ENCODE assay signal across 9 cellular contexts in the genomic region with DNA sequence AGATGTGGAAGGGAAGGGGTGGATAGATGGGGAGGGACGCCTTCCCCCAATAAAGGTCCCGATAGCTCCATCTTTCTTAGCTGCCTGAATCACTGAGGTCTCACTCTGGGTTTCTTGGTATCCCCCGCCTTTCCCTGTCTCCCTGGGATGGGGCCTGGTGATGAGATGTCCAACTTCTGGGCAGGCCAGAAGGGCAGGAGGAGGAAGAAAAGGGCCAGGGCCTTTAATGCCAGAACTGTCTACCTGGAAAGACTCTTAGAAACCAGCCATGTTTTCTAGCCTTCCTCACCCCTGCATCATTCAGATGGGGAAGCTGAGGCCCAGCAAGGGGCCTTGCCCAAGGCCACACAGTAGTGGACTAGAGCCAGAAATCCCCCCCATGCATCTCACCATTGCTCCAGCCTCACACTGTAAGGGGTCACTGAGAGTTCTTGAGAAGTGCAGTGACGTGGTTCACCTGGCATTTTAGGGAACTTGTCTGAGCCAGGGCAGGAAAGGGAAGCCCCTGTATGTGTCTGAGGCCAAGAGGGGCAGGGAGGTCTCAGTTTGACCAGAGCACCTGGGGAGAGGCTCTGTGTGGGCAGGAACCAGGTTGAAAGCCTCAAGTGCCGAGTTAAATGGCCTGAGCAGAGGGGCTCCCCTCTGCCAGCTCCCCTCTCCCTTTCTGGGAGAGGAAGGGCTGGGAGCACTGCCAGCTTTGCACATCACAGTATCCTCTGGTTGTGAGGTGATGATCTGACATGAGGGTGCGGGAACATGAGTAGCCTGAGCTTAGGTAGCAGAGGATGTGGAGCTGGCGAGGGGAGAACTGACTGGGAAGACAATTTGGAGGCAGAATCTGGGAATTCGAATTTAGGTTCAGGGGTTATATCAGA. TPM values are rescaled to one million over a fixed set of nuclear protein-coding genes. Genes with fewer than 3 reads are reported as not detected.
A peak's percentile ranks its signal among the peaks of the same experiment; 100 is the strongest.
DNase-seq lines count a peak whose midpoint lies in the region; ATAC-seq and TF ChIP-seq lines count a peak whose summit lies in the region.
"Had no signal": no experiment of that assay in that cellular context is flagged by ENCODE, and none has a peak within 500 bp of the region (broad histone marks: within the 10 kb centered on the region; RNA-seq: fewer than 3 reads in every experiment).

No MANE protein-coding gene starts in this region.

- ATAC-seq in GM21381 (IDR thresholded peaks at IDR 0.05; ENCODE audit: unreplicated experiment) = no peak

- peaks cover 28% of the 10 kb centered on the region for H3K4me1 Mint-ChIP-seq in Caco-2 (ENCODE audit: low read depth, unreplicated experiment)

- CTCF ChIA-PET in Caco-2 (lab: Charles Lee) = interaction anchor here (1.6 to 2.2 kb wide), 3 partner anchors 13 to 38 kb away, joined by 4 to 14 read pairs (median 8); a partner anchor contains a TSS

- H3K27ac ChIP-seq in prostate gland = peak overlapping the region; percentile 66 to 85
- no peak overlapping the region for H3K27ac ChIP-seq in effector memory CD4-positive, alpha-beta T cell (ENCODE audit: insufficient read depth, low read length, poor library complexity, severe bottlenecking)

- no TSS peak for BruUV-seq in Caco-2 (replicated peaks; lab: Mats Ljungman, UMichigan)

- no peak overlapping the region for H3K4me3 Mint-ChIP-seq in Caco-2 (ENCODE audit: unreplicated experiment)

- peak overlapping the region; percentile 50 for H3K9ac ChIP-seq in NT2/D1 (ENCODE audit: insufficient read length, low read depth)

- H3K4me3 ChIP-seq in Caco-2 (ENCODE audit: low read depth, low read length) = no peak overlapping the region
- no peak overlapping the region for H3K4me3 ChIP-seq in NT2/D1 (ENCODE audit: insufficient read length, low read depth)
- no peak overlapping the region for H3K4me3 ChIP-seq in fibroblast of mammary gland (ENCODE audit: control insufficient read depth, low read depth, low read length)
- H3K4me3 ChIP-seq in prostate gland = no peak overlapping the region
- no peak overlapping the region for H3K4me3 ChIP-seq in effector memory CD4-positive, alpha-beta T cell (ENCODE audit: insufficient read depth, low read depth, low read length, poor library complexity, severe bottlenecking)

- no peaks in the 10 kb centered on the region for H3K27me3 ChIP-seq in Caco-2 (replicated peaks; ENCODE audit: control insufficient read depth, insufficient read depth, low read length)
- H3K27me3 ChIP-seq in NT2/D1 (ENCODE audit: insufficient read depth, insufficient read length) = no peaks in the 10 kb centered on the region
- no peaks in the 10 kb centered on the region for H3K27me3 ChIP-seq in prostate gland (replicated peaks; ENCODE audit: insufficient read depth)
- no peaks in the 10 kb centered on the region for H3K27me3 ChIP-seq in effector memory CD4-positive, alpha-beta T cell (replicated peaks; ENCODE audit: control insufficient read depth, insufficient read depth, low read length, poor library complexity, severe bottlenecking)

- POLR2A ChIA-PET in Caco-2 (lab: Charles Lee) = no interaction called here

- H3K27me3 Mint-ChIP-seq in Caco-2 (ENCODE audit: insufficient read depth, unreplicated experiment) = no peaks in the 10 kb centered on the region

- H3K9me3 Mint-ChIP-seq in Caco-2 (ENCODE audit: unreplicated experiment) = no peaks in the 10 kb centered on the region

- peaks cover 7% of the 10 kb centered on the region for H3K36me3 ChIP-seq in Caco-2 (ENCODE audit: control insufficient read depth, insufficient read depth, low read length)
- peaks cover 35% of the 10 kb centered on the region for H3K36me3 ChIP-seq in NT2/D1 (ENCODE audit: insufficient read depth, insufficient read length, low read length)
- H3K36me3 ChIP-seq in prostate gland = no peaks in the 10 kb centered on the region
- no peaks in the 10 kb centered on the region for H3K36me3 ChIP-seq in effector memory CD4-positive, alpha-beta T cell (ENCODE audit: control insufficient read depth, insufficient read depth, low read length)

- no peak for TF ChIP-seq POLR2A in prostate gland (IDR thresholded peaks at IDR 0.05)

- H3K4me1 ChIP-seq in Caco-2 (peaks cover 13% of the 10 kb centered on the region), NT2/D1 (ENCODE audit: insufficient read depth, insufficient read length) (peaks cover 39% of the 10 kb centered on the region), prostate gland (replicated peaks) (peaks cover 15% of the 10 kb centered on the region)
- H3K4me1 ChIP-seq in effector memory CD4-positive, alpha-beta T cell (ENCODE audit: control insufficient read depth, insufficient read depth, low read length, poor library complexity, severe bottlenecking) = no peaks in the 10 kb centered on the region

- no peak for TF ChIP-seq CTCF in Caco-2 (IDR thresholded peaks at IDR 0.05; ENCODE audit: insufficient read depth in 1 of 2, low read depth in 1 of 2, low read length in 1 of 2, severe bottlenecking in 1 of 2, unreplicated experiment in 1 of 2)
- TF ChIP-seq CTCF in fibroblast of mammary gland (conservative IDR thresholded peaks at IDR 0.05; ENCODE audit: control insufficient read depth, insufficient read depth, low read depth, low read length) = no peak
- no peak for TF ChIP-seq CTCF in prostate gland (IDR thresholded peaks at IDR 0.05)

- DNase-seq in Caco-2 (no peak), NT2/D1 (ENCODE audit: low read depth, low spot score) (no peak), fibroblast of mammary gland (ENCODE audit: low read depth) (peak; percentile 88), prostate gland (ENCODE audit: low spot score) (no peak), D341Med (ENCODE audit: low spot score) (no peak), SK-N-DZ (ENCODE audit: low spot score) (no peak)
- DNase-seq in effector memory CD4-positive, alpha-beta T cell = no peak
- DNase-seq: activated CD4-positive, alpha-beta T cell treated with anti-CD3 and anti-CD28 coated beads, Interleukin-2, amount 50 U/mL, for 1 hour had no signal

- 57% methylated on average over 8 of the region's 8 CpGs for WGBS in prostate gland

- intact Hi-C loops in Caco-2 (cut with micrococcal nuclease; ENCODE audit: unreplicated experiment) (no loop called here), prostate gland (cut with DNase I) (no loop called here)

- H3K27ac Mint-ChIP-seq in Caco-2 (ENCODE audit: unreplicated experiment) = peak overlapping the region; percentile 17

- H3K9me3 ChIP-seq in Caco-2 = no peaks in the 10 kb centered on the region
- no peaks in the 10 kb centered on the region for H3K9me3 ChIP-seq in NT2/D1 (ENCODE audit: insufficient read depth, low read length)
- no peaks in the 10 kb centered on the region for H3K9me3 ChIP-seq in prostate gland
- no peaks in the 10 kb centered on the region for H3K9me3 ChIP-seq in effector memory CD4-positive, alpha-beta T cell (ENCODE audit: control insufficient read depth, low read length)

- H3K36me3 Mint-ChIP-seq in Caco-2 (ENCODE audit: insufficient read depth, unreplicated experiment) = peaks cover 65% of the 10 kb centered on the region

RNA-seq across cellular contexts. Expression of a gene that starts 14.3 kb away (rescaled TPM):
- total RNA-seq in Caco-2 (2022) (77.9 and 78.1 TPM in 2 replicates), prostate gland (10 to 100 TPM; 34.0 to 66.9 TPM)
- polyA plus RNA-seq in SK-N-DZ (2014; cell fraction: cytosol; rRNA removed) = 10.9 and 15.1 TPM in 2 replicates
- 97.3 and 116 TPM in 2 replicates for polyA plus RNA-seq in SK-N-DZ (2014; cell fraction: nucleus; rRNA removed)

RNA-seq across cellular contexts. Expression of a gene that starts 50.2 kb away (rescaled TPM):
- total RNA-seq in Caco-2 (2022) = 48.4 and 55.7 TPM in 2 replicates
- 1 to 10 TPM in 1 of 2 donors, under 1 TPM in 1; 0.64 to 3.5 TPM for total RNA-seq in prostate gland
- polyA plus RNA-seq in SK-N-DZ (2014; cell fraction: cytosol; rRNA removed) = 0.16 and 2.5 TPM in 2 replicates
- 0.25 TPM in 1 of 2 replicates, not detected in the other for polyA plus RNA-seq in SK-N-DZ (2014; cell fraction: nucleus; rRNA removed)

RNA-seq across cellular contexts. Expression of a gene that starts 53.9 kb away (rescaled TPM):
- total RNA-seq in Caco-2 (2022) (11.7 and 12.7 TPM in 2 replicates), prostate gland (10 to 100 TPM in 1 of 2 donors, under 1 TPM in 1; 0.96 to 10.3 TPM)
- 14.9 and 15.9 TPM in 2 replicates for polyA plus RNA-seq in SK-N-DZ (2014; cell fraction: cytosol; rRNA removed)
- polyA plus RNA-seq in SK-N-DZ (2014; cell fraction: nucleus; rRNA removed) = 39.1 and 40.6 TPM in 2 replicates

Comparison
In these comparisons a context has a peak if more than half of its experiments do, and no peak if none do; other contexts are left out.
1. RNA of a gene that starts 50.2 kb away (total RNA-seq): 48.4 to 55.7 TPM in Caco-2; 0.64 to 3.5 TPM in prostate gland; every median in the first group is over 10 times any median in the second.